In genomic region chr10:112184379-112184778, GRCh38 we compare ENCODE assay signal across 8 cellular contexts. TPM values are rescaled to one million over a fixed set of nuclear protein-coding genes. Genes with fewer than 3 reads are reported as not detected.
DNase-seq lines count a peak whose midpoint lies in the region; ATAC-seq and TF ChIP-seq lines count a peak whose summit lies in the region.

No MANE protein-coding gene starts in this region.

- H3K79me2 ChIP-seq in neural progenitor cell (ENCODE audit: low read depth) = peaks cover 3% of the 10 kb centered on the region

- H3K9ac ChIP-seq in neural progenitor cell = peak overlapping the region; percentile 68

- peaks cover 36% of the 10 kb centered on the region for H3K4me1 Mint-ChIP-seq in CD4-positive, alpha-beta T cell (ENCODE audit: low read depth)
- peaks cover 10% of the 10 kb centered on the region for H3K4me1 Mint-ChIP-seq in neural progenitor cell

- CTCF ChIA-PET in CD4-positive, alpha-beta T cell (lab: Charles Lee) = no interaction called here

- H3K27me3 Mint-ChIP-seq in CD4-positive, alpha-beta T cell = peaks cover 14% of the 10 kb centered on the region
- peaks cover 2% of the 10 kb centered on the region for H3K27me3 Mint-ChIP-seq in neural progenitor cell (ENCODE audit: insufficient read depth, low read depth)

- H3K36me3 Mint-ChIP-seq in CD4-positive, alpha-beta T cell (ENCODE audit: low read depth) = peaks cover 28% of the 10 kb centered on the region
- H3K36me3 Mint-ChIP-seq in neural progenitor cell = no peaks in the 10 kb centered on the region

- TF ChIP-seq CTCF in CD4-positive, alpha-beta T cell (IDR thresholded peaks at IDR 0.05) = no peak
- no peak for TF ChIP-seq CTCF in LNCaP clone FGC (IDR thresholded peaks at IDR 0.05; ENCODE audit: control insufficient read depth, extremely low read depth, insufficient read depth)
- no peak for TF ChIP-seq CTCF in coronary artery (IDR thresholded peaks at IDR 0.05)
- no peak for TF ChIP-seq CTCF in neural progenitor cell (IDR thresholded peaks at IDR 0.05)

- H3K27ac Mint-ChIP-seq in CD4-positive, alpha-beta T cell = peak overlapping the region; percentile 95
- H3K27ac Mint-ChIP-seq in neural progenitor cell = no peak overlapping the region

- intact Hi-C loops in CD4-positive, alpha-beta T cell (cut with DNase I, micrococcal nuclease) = loop anchor here (2.0 to 10.0 kb wide), 5 partner anchors 190 to 1990 kb away; partner anchors contain the start of genes VTI1A (in 2 of the 2), ZDHHC6 (in 2 of the 2), ACSL5 (in 1 of the 2) and CCDC186 (in 1 of the 2)

- H4K20me1 ChIP-seq in neural progenitor cell (ENCODE audit: low read depth) = no peaks in the 10 kb centered on the region

- H3K9me3 ChIP-seq in CD4-positive, alpha-beta T cell (ENCODE audit: control insufficient read depth, low read length) = no peaks in the 10 kb centered on the region
- H3K9me3 ChIP-seq in neural progenitor cell (ENCODE audit: low read depth) = no peaks in the 10 kb centered on the region

- peaks cover 10% of the 10 kb centered on the region for H3K4me1 ChIP-seq in neural progenitor cell

- ATAC-seq in CD4-positive, alpha-beta T cell (ENCODE audit: poor library complexity) = no peak
- no peak for ATAC-seq in GM21526 (IDR thresholded peaks at IDR 0.05; ENCODE audit: low FRiP score, unreplicated experiment)

- peak overlapping the region; percentile 97 for H3K4me3 ChIP-seq in LNCaP clone FGC (ENCODE audit: low read depth, low read length)
- peak overlapping the region; percentile 85 for H3K4me3 ChIP-seq in coronary artery
- peak overlapping the region; percentile 87 for H3K4me3 ChIP-seq in neural progenitor cell

- POLR2A ChIA-PET in CD4-positive, alpha-beta T cell (lab: Charles Lee) = interaction anchor here (1.0 to 1.6 kb wide), 6 partner anchors 13 to 1989 kb away, joined by 3 to 8 read pairs (median 4); partner anchors contain the start of genes ACSL5, BBIP1, CCDC186 and VTI1A

- no peaks in the 10 kb centered on the region for H3K27me3 ChIP-seq in CD4-positive, alpha-beta T cell (ENCODE audit: control insufficient read depth, insufficient read depth, low read length)
- H3K27me3 ChIP-seq in neural progenitor cell = no peaks in the 10 kb centered on the region

- H3K36me3 ChIP-seq in neural progenitor cell = no peaks in the 10 kb centered on the region

- no peak overlapping the region for H3K27ac ChIP-seq in CD4-positive, alpha-beta T cell (ENCODE audit: low read depth, low read length)
- peak overlapping the region in 1 of 2 donors; percentile 88 for H3K27ac ChIP-seq in coronary artery
- H3K27ac ChIP-seq in neural progenitor cell = no peak overlapping the region

- H3K9me3 Mint-ChIP-seq in CD4-positive, alpha-beta T cell = peaks cover 7% of the 10 kb centered on the region
- peaks cover 7% of the 10 kb centered on the region for H3K9me3 Mint-ChIP-seq in neural progenitor cell

- peak overlapping the region; percentile 90 for H3K4me2 ChIP-seq in neural progenitor cell

- DNase-seq in CD4-positive, alpha-beta T cell = no peak
- no peak for DNase-seq in LNCaP clone FGC (ENCODE audit: low read depth)
- no peak for DNase-seq in coronary artery (ENCODE audit: low spot score)
- no peak for DNase-seq in neural progenitor cell (ENCODE audit: low spot score)
- no peak for DNase-seq in cerebellar nuclear complex (lab: John Stamatoyannopoulos, UW)
- no peak for DNase-seq in AML-193 (lab: John Stamatoyannopoulos, UW)
- no peak for DNase-seq in NCI-H524 (lab: John Stamatoyannopoulos, UW)

- peaks cover 3% of the 10 kb centered on the region for H3F3A ChIP-seq in neural progenitor cell (ENCODE audit: low read depth)

- H2AFZ ChIP-seq in neural progenitor cell (replicated peaks) = no peak overlapping the region

- H3K4me3 Mint-ChIP-seq in CD4-positive, alpha-beta T cell = peak overlapping the region; percentile 95
- peak overlapping the region; percentile 91 for H3K4me3 Mint-ChIP-seq in neural progenitor cell

RNA-seq across cellular contexts. Expression of gene GPAM, which starts 0.8 kb away (rescaled TPM):
- total RNA-seq in CD4-positive, alpha-beta T cell = 1 to 10 TPM; 4.8 to 6.7 TPM
- total RNA-seq in neural progenitor cell (ENCODE audit: low replicate concordance) = 14.8 and 18.9 TPM in 2 replicates
